Comparison of ENCODE assay signal across 1 cellular context in genomic region chr1:198556969-198557368, GRCh38.
TF ChIP-seq lines count a peak whose summit lies in the region.

No MANE protein-coding gene starts in this region.

TF ChIP-seq in GM23338, 12 proteins besides CTCF, POLR2A, EP300 and RAD21 (continued from another document):
- TF ChIP-seq, protein P1, sequence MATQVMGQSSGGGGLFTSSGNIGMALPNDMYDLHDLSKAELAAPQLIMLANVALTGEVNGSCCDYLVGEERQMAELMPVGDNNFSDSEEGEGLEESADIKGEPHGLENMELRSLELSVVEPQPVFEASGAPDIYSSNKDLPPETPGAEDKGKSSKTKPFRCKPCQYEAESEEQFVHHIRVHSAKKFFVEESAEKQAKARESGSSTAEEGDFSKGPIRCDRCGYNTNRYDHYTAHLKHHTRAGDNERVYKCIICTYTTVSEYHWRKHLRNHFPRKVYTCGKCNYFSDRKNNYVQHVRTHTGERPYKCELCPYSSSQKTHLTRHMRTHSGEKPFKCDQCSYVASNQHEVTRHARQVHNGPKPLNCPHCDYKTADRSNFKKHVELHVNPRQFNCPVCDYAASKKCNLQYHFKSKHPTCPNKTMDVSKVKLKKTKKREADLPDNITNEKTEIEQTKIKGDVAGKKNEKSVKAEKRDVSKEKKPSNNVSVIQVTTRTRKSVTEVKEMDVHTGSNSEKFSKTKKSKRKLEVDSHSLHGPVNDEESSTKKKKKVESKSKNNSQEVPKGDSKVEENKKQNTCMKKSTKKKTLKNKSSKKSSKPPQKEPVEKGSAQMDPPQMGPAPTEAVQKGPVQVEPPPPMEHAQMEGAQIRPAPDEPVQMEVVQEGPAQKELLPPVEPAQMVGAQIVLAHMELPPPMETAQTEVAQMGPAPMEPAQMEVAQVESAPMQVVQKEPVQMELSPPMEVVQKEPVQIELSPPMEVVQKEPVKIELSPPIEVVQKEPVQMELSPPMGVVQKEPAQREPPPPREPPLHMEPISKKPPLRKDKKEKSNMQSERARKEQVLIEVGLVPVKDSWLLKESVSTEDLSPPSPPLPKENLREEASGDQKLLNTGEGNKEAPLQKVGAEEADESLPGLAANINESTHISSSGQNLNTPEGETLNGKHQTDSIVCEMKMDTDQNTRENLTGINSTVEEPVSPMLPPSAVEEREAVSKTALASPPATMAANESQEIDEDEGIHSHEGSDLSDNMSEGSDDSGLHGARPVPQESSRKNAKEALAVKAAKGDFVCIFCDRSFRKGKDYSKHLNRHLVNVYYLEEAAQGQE (IDR thresholded peaks at IDR 0.05; ENCODE audit: unreplicated experiment), result no peak
- TF ChIP-seq EZH2 (IDR thresholded peaks at IDR 0.05; ENCODE audit: low read depth, unreplicated experiment) (no peak), POLR2AphosphoS5 (IDR thresholded peaks at IDR 0.05; ENCODE audit: low read depth) (no peak), JUNB (IDR thresholded peaks at IDR 0.05; ENCODE audit: unreplicated experiment) (no peak)
- TF ChIP-seq, protein P2, sequence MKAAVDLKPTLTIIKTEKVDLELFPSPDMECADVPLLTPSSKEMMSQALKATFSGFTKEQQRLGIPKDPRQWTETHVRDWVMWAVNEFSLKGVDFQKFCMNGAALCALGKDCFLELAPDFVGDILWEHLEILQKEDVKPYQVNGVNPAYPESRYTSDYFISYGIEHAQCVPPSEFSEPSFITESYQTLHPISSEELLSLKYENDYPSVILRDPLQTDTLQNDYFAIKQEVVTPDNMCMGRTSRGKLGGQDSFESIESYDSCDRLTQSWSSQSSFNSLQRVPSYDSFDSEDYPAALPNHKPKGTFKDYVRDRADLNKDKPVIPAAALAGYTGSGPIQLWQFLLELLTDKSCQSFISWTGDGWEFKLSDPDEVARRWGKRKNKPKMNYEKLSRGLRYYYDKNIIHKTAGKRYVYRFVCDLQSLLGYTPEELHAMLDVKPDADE (IDR thresholded peaks at IDR 0.05), result no peak
